ENCODE assay signal across 1 cellular context in genomic region chr2:232316382-232317190, GRCh38.
TF ChIP-seq lines count a peak whose summit lies in the region.

No MANE protein-coding gene starts in this region.

TF ChIP-seq in IMR-90, 13 proteins besides CTCF, POLR2A, EP300 and RAD21:
- no peak for TF ChIP-seq CHD1 (IDR thresholded peaks at IDR 0.05; ENCODE audit: low read depth, low read length)
- no peak for TF ChIP-seq MXI1 (IDR thresholded peaks at IDR 0.05; ENCODE audit: borderline replicate concordance, low read depth, low read length)
- no peak for TF ChIP-seq NFE2L2 (IDR thresholded peaks at IDR 0.05; ENCODE audit: low read depth, low read length)
- TF ChIP-seq MAFK (IDR thresholded peaks at IDR 0.05; ENCODE audit: low read depth, low read length): no peak
- TF ChIP-seq CEBPB (IDR thresholded peaks at IDR 0.05; ENCODE audit: low read depth, low read length): no peak
- TF ChIP-seq RCOR1 (IDR thresholded peaks at IDR 0.05; ENCODE audit: insufficient replicate concordance, low read length): no peak
